ENCODE assay signal across 9 cellular contexts in the genomic region with DNA sequence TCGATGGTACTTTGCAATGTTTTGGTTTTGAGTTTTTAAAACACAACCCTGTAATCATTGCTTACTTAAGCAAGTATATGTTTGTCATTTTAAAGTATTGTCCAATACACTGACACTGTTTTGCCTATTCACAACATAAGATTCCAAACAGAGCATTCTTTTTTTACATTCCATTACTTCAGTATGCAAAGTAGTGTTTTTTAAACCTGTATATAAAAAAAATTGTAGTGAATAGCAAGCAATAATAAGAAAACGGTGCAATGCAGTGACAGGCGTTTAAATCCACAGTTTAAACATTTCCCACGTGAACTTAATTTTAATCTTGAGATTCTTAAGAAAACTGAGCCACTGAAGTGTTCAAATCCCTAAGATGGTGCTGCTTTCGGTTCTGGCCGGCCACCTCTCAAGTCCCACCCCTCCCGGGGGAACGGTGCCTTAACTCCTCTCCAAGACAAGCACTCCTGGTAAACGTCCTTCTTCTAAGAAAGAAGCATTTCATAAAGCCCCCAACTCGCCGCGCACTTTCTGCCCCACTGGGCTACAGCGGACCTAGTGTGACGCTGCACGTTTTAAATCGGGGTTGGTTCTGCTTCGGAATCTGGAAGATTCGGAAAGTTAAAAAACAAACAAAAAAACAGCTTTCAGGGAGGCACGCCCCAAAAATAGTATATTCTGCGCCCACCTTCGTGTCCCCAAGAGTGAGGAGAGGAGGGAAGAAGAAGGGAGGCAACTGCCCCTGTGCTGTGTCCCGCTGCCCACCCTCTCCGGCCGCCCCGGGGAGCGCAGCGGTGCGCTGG. TPM values are rescaled to one million over a fixed set of nuclear protein-coding genes. Genes with fewer than 3 reads are reported as not detected.
A peak's percentile ranks its signal among the peaks of the same experiment; 100 is the strongest.
DNase-seq lines count a peak whose midpoint lies in the region; ATAC-seq, FAIRE-seq and TF ChIP-seq lines count a peak whose summit lies in the region.
"Had no signal": no experiment of that assay in that cellular context is flagged by ENCODE, and none has a peak within 500 bp of the region (broad histone marks: within the 10 kb centered on the region; RNA-seq: fewer than 3 reads in every experiment).

No MANE protein-coding gene starts in this region.

- DNase-seq in D341Med (ENCODE audit: low spot score) (peak; percentile 24), heart left ventricle (peak; percentile 46 to 74 (median 59)), pancreas (peak in 1 of 6 donors; percentile 30), CD1c-positive myeloid dendritic cell (ENCODE audit: extremely low spot score) (no peak), cerebellar nuclear complex (lab: John Stamatoyannopoulos, UW) (no peak), DMS153 (lab: John Stamatoyannopoulos, UW) (no peak)

- peaks cover 0 to 36% (median 0%) of the 10 kb centered on the region in 9 donors for H3K27me3 ChIP-seq in heart left ventricle
- peaks cover 0 to 18% (median 2%) of the 10 kb centered on the region in 4 donors for H3K27me3 ChIP-seq in pancreas

- H3K9me3 ChIP-seq in heart left ventricle = no peaks in the 10 kb centered on the region
- no peaks in the 10 kb centered on the region for H3K9me3 ChIP-seq in pancreas

- H3K4me3 ChIP-seq in heart left ventricle = peak overlapping the region; percentile 49 to 94 (median 78)
- peak overlapping the region in 3 of 4 donors; percentile 7 to 48 (median 34) for H3K4me3 ChIP-seq in pancreas

- H3K27ac ChIP-seq in heart left ventricle = peak overlapping the region; percentile 70 to 89 (median 86)
- H3K27ac ChIP-seq in pancreas = no peak overlapping the region

- peak; percentile 45 for FAIRE-seq in pancreas (lab: Jason Lieb, UNC)
- FAIRE-seq: TTC549 had no signal

- H3K4me1 ChIP-seq in heart left ventricle = peaks cover 0 to 31% (median 11%) of the 10 kb centered on the region in 12 donors
- H3K4me1 ChIP-seq in pancreas = no peaks in the 10 kb centered on the region

- intact Hi-C loops in heart left ventricle (cut with DNase I) (loop anchor here in 7 of 10 donors (5.0 to 10.0 kb wide), 8 partner anchors 89 to 308 kb away; no protein-coding TSS in a partner anchor), pancreas (cut with DNase I) (no loop called here)

- WGBS in heart left ventricle, 4 donors = 2 to 5% (median 4%) methylated on average over 27 to 28 of the region's 28 CpGs
- WGBS in pancreas, 2 donors = 3 to 6% methylated on average over 28 of the region's 28 CpGs

- H3K36me3 ChIP-seq in heart left ventricle (peaks cover 0 to 3% (median 0%) of the 10 kb centered on the region in 9 donors), pancreas (no peaks in the 10 kb centered on the region)

- no peak for TF ChIP-seq POLR2A in heart left ventricle (IDR thresholded peaks at IDR 0.05)

- TF ChIP-seq CTCF in heart left ventricle (IDR thresholded peaks at IDR 0.05) = no peak
- TF ChIP-seq CTCF in pancreas (IDR thresholded peaks at IDR 0.05) = no peak

- ATAC-seq in SK-N-SH treated with all-trans-retinoic acid at 6 μM for 48 hours (peak; percentile 49), heart left ventricle (peak; percentile 6 to 67 (median 38)), pancreas (peak in 1 of 4 donors; percentile 11), GM19035 (IDR thresholded peaks at IDR 0.05; ENCODE audit: unreplicated experiment) (no peak)

TF ChIP-seq in SK-N-SH treated with all-trans-retinoic acid at 6 μM for 48 hours, 23 proteins besides CTCF, POLR2A, EP300 and RAD21:
- no peak for TF ChIP-seq ZFP3 (CRISPR knock-in tag; IDR thresholded peaks at IDR 0.05)
- TF ChIP-seq, protein P1, sequence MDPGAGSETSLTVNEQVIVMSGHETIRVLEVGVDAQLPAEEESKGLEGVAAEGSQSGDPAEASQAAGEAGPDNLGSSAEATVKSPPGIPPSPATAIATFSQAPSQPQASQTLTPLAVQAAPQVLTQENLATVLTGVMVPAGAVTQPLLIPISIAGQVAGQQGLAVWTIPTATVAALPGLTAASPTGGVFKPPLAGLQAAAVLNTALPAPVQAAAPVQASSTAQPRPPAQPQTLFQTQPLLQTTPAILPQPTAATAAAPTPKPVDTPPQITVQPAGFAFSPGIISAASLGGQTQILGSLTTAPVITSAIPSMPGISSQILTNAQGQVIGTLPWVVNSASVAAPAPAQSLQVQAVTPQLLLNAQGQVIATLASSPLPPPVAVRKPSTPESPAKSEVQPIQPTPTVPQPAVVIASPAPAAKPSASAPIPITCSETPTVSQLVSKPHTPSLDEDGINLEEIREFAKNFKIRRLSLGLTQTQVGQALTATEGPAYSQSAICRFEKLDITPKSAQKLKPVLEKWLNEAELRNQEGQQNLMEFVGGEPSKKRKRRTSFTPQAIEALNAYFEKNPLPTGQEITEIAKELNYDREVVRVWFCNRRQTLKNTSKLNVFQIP (CRISPR knock-in tag; IDR thresholded peaks at IDR 0.05; ENCODE audit: borderline replicate concordance, low read depth) = no peak
- no peak for TF ChIP-seq ISL1 (CRISPR knock-in tag; IDR thresholded peaks at IDR 0.05)

RNA-seq across cellular contexts. Expression of a gene that starts 2.9 kb away (rescaled TPM):
- total RNA-seq in heart left ventricle = 10 to 100 TPM in 6 of 9 donors, 1 to 10 TPM in 3; 7.8 to 13.9 (median 10.9) TPM
- 1 to 10 TPM; 1.4 to 2.7 TPM for polyA plus RNA-seq in heart left ventricle
- total RNA-seq in pancreas = 1 to 10 TPM in 3 of 6 donors, under 1 TPM in 3; 0.23 to 1.9 (median 0.70) TPM
- 1 to 10 TPM in 1 of 2 donors, under 1 TPM in 1; 0.42 to 1.4 TPM for polyA plus RNA-seq in pancreas

Comparison
In these comparisons a context has a peak if more than half of its experiments do, and no peak if none do; other contexts are left out.
1. DNase-seq: peak in D341Med (single experiment) and heart left ventricle (5 of 5); none in CD1c-positive myeloid dendritic cell (single experiment), cerebellar nuclear complex (0 of 2) and DMS153 (single experiment).
2. H3K27ac ChIP-seq: peak in heart left ventricle (12 of 12); none in pancreas (0 of 4).
3. intact Hi-C loops: an anchor here in heart left ventricle (5.0 to 10.0 kb wide); none called in pancreas.